In genomic region chr19:35476149-35476548, GRCh38 we compare ENCODE assay signal across 1 cellular context.
TF ChIP-seq lines count a peak whose summit lies in the region.

No MANE protein-coding gene starts in this region.

TF ChIP-seq in GM12891, 5 proteins besides CTCF, POLR2A, EP300 and RAD21:
- no peak for TF ChIP-seq POU2F2 (IDR thresholded peaks at IDR 0.05; ENCODE audit: low read depth, low read length)
- TF ChIP-seq POLR2AphosphoS5 (IDR thresholded peaks at IDR 0.05; ENCODE audit: low read depth, low read length) = no peak
- TF ChIP-seq PAX5 (IDR thresholded peaks at IDR 0.05; ENCODE audit: insufficient read depth, low read length, severe bottlenecking) = no peak
- no peak for TF ChIP-seq SPI1 (IDR thresholded peaks at IDR 0.05; ENCODE audit: low read depth, low read length)
- no peak for TF ChIP-seq TAF1 (IDR thresholded peaks at IDR 0.05; ENCODE audit: low read depth, low read length)
